Comparison of ENCODE assay signal across 8 cellular contexts in genomic region chr5:98905857-98906688, GRCh38. TPM values are rescaled to one million over a fixed set of nuclear protein-coding genes. Genes with fewer than 3 reads are reported as not detected.
DNase-seq lines count a peak whose midpoint lies in the region; ATAC-seq, FAIRE-seq and TF ChIP-seq lines count a peak whose summit lies in the region.

No MANE protein-coding gene starts in this region.

- no peak overlapping the region for H3K4me3 Mint-ChIP-seq in activated CD4-positive, alpha-beta T cell treated with anti-CD3 and anti-CD28 coated beads, Interleukin-2, amount 10 ng/mL, durations not matched to agents 7 days and 5 days

- peak overlapping the region; percentile 47 for H3K27ac Mint-ChIP-seq in activated CD4-positive, alpha-beta T cell treated with anti-CD3 and anti-CD28 coated beads, Interleukin-2, amount 10 ng/mL, durations not matched to agents 7 days and 5 days

- CTCF ChIA-PET in activated CD4-positive, alpha-beta T cell treated with anti-CD3 and anti-CD28 coated beads, Interleukin-2, amount 10 ng/mL, durations not matched to agents 7 days and 5 days (lab: Charles Lee) = interaction anchor here (1.9 kb wide), 1 partner anchor 155 kb away, joined by 6 read pairs; no protein-coding TSS in a partner anchor
- CTCF ChIA-PET in HEK293T (lab: Yijun Ruan, JAX) = interaction anchor here (1.9 to 2.7 kb wide), 2 partner anchors 127 to 157 kb away, joined by 4 to 13 read pairs; no protein-coding TSS in a partner anchor

- no peaks in the 10 kb centered on the region for H3K27me3 Mint-ChIP-seq in activated CD4-positive, alpha-beta T cell treated with anti-CD3 and anti-CD28 coated beads, Interleukin-2, amount 10 ng/mL, durations not matched to agents 7 days and 5 days

- peak; percentile 90 for FAIRE-seq in colon (lab: Jason Lieb, UNC)

- POLR2A ChIA-PET in activated CD4-positive, alpha-beta T cell treated with anti-CD3 and anti-CD28 coated beads, Interleukin-2, amount 10 ng/mL, durations not matched to agents 7 days and 5 days (lab: Charles Lee) = no interaction called here
- POLR2A ChIA-PET in HEK293T (lab: Yijun Ruan, JAX) = no interaction called here

- peaks cover 23% of the 10 kb centered on the region for H3K36me3 Mint-ChIP-seq in activated CD4-positive, alpha-beta T cell treated with anti-CD3 and anti-CD28 coated beads, Interleukin-2, amount 10 ng/mL, durations not matched to agents 7 days and 5 days (ENCODE audit: low read depth)

- no peaks in the 10 kb centered on the region for H3K9me3 Mint-ChIP-seq in activated CD4-positive, alpha-beta T cell treated with anti-CD3 and anti-CD28 coated beads, Interleukin-2, amount 10 ng/mL, durations not matched to agents 7 days and 5 days

- H3K4me1 Mint-ChIP-seq in activated CD4-positive, alpha-beta T cell treated with anti-CD3 and anti-CD28 coated beads, Interleukin-2, amount 10 ng/mL, durations not matched to agents 7 days and 5 days = peaks cover 35% of the 10 kb centered on the region

- ATAC-seq in GM21367 (IDR thresholded peaks at IDR 0.05; ENCODE audit: unreplicated experiment) = no peak

- DNase-seq in activated CD4-positive, alpha-beta T cell treated with anti-CD3 and anti-CD28 coated beads, Interleukin-2, amount 10 ng/mL, durations not matched to agents 7 days and 5 days = no peak
- DNase-seq in activated CD4-positive, alpha-beta T cell treated with anti-CD3 and anti-CD28 coated beads for 48 hours = no peak
- DNase-seq in HEK293T (ENCODE audit: extremely low spot score) (peak; percentile 7), NCI-H748 (lab: John Stamatoyannopoulos, UW; ENCODE audit: unreplicated experiment) (peak; percentile 34), middle frontal gyrus (ENCODE audit: extremely low spot score, low spot score) (peak; percentile 20), NCI-H1092 (lab: John Stamatoyannopoulos, UW) (no peak)

TF ChIP-seq in HEK293T, 16 proteins besides CTCF, POLR2A, EP300 and RAD21:
- TF ChIP-seq LEF1 (IDR thresholded peaks at IDR 0.05; ENCODE audit: borderline replicate concordance) (no peak), BHLHE40 (IDR thresholded peaks at IDR 0.05; ENCODE audit: borderline replicate concordance) (no peak), FOXM1 (IDR thresholded peaks at IDR 0.05; ENCODE audit: borderline replicate concordance) (no peak), CTBP1 (IDR thresholded peaks at IDR 0.05; ENCODE audit: borderline replicate concordance) (no peak), ZNF384 (IDR thresholded peaks at IDR 0.05) (no peak), TARDBP (IDR thresholded peaks at IDR 0.05) (no peak), L3MBTL2 (conservative IDR thresholded peaks at IDR 0.05) (no peak), ARNT (IDR thresholded peaks at IDR 0.05) (no peak), FOXK2 (IDR thresholded peaks at IDR 0.05) (no peak), ELF4 (IDR thresholded peaks at IDR 0.05) (no peak), HDGF (IDR thresholded peaks at IDR 0.05; ENCODE audit: borderline replicate concordance) (no peak), FOXA1 (IDR thresholded peaks at IDR 0.05) (no peak), PKNOX1 (IDR thresholded peaks at IDR 0.05) (no peak)

RNA-seq across cellular contexts. Expression of gene CHD1, which starts 22.7 kb away (rescaled TPM):
- total RNA-seq in activated CD4-positive, alpha-beta T cell treated with anti-CD3 and anti-CD28 coated beads, Interleukin-2, amount 10 ng/mL, durations not matched to agents 7 days and 5 days = 10 to 100 TPM; 42.7 to 54.5 TPM

Comparison
In these comparisons a context has a peak if more than half of its experiments do, and no peak if none do; other contexts are left out.
1. DNase-seq: peak in HEK293T (single experiment), NCI-H748 (single experiment) and middle frontal gyrus (single experiment); none in activated CD4-positive, alpha-beta T cell treated with anti-CD3 and anti-CD28 coated beads, Interleukin-2, amount 10 ng/mL, durations not matched to agents 7 days and 5 days (single experiment), activated CD4-positive, alpha-beta T cell treated with anti-CD3 and anti-CD28 coated beads for 48 hours (single experiment) and NCI-H1092 (single experiment).